1 cellular context compared by ENCODE assay signal in the genomic region with DNA sequence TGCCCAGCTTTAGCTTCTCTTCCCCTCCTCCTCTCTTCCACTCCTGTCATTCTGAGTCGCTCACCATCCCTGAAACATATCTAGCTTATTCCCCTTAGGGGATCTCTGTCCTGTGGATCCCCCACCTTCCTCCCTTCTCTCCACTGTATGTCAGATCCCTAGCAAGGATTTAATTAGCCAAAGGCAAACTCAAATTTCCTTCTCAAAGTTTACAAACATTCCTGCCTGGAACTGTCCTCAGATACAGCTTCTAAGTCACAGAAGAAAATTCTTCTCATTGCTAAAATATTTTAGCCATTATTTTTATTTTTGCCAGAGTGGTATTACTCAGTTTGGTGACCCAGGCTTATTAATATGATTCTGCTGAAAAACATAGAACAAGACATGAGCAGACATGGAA.
TF ChIP-seq lines count a peak whose summit lies in the region.

No MANE protein-coding gene starts in this region.

TF ChIP-seq in IMR-90, 13 proteins besides CTCF, POLR2A, EP300 and RAD21 (continued from another document):
- TF ChIP-seq, protein P1, sequence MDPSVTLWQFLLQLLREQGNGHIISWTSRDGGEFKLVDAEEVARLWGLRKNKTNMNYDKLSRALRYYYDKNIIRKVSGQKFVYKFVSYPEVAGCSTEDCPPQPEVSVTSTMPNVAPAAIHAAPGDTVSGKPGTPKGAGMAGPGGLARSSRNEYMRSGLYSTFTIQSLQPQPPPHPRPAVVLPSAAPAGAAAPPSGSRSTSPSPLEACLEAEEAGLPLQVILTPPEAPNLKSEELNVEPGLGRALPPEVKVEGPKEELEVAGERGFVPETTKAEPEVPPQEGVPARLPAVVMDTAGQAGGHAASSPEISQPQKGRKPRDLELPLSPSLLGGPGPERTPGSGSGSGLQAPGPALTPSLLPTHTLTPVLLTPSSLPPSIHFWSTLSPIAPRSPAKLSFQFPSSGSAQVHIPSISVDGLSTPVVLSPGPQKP (IDR thresholded peaks at IDR 0.05; ENCODE audit: borderline replicate concordance, low read depth, low read length): no peak
- TF ChIP-seq CHD1 (IDR thresholded peaks at IDR 0.05; ENCODE audit: low read depth, low read length): no peak
- no peak for TF ChIP-seq MXI1 (IDR thresholded peaks at IDR 0.05; ENCODE audit: borderline replicate concordance, low read depth, low read length)
- TF ChIP-seq RFX5 (IDR thresholded peaks at IDR 0.05; ENCODE audit: low read depth, low read length): no peak
- no peak for TF ChIP-seq RCOR1 (IDR thresholded peaks at IDR 0.05; ENCODE audit: insufficient replicate concordance, low read length)
- TF ChIP-seq NFE2L2 (IDR thresholded peaks at IDR 0.05; ENCODE audit: low read depth, low read length): no peak
- no peak for TF ChIP-seq BHLHE40 (IDR thresholded peaks at IDR 0.05; ENCODE audit: low read depth, low read length)
- no peak for TF ChIP-seq FOS (IDR thresholded peaks at IDR 0.05; ENCODE audit: low read depth, low read length)
- TF ChIP-seq SMC3 (IDR thresholded peaks at IDR 0.05; ENCODE audit: low read depth, low read length): no peak
- no peak for TF ChIP-seq CEBPB (IDR thresholded peaks at IDR 0.05; ENCODE audit: low read depth, low read length)
- no peak for TF ChIP-seq MAFK (IDR thresholded peaks at IDR 0.05; ENCODE audit: low read depth, low read length)
- TF ChIP-seq, protein P2, sequence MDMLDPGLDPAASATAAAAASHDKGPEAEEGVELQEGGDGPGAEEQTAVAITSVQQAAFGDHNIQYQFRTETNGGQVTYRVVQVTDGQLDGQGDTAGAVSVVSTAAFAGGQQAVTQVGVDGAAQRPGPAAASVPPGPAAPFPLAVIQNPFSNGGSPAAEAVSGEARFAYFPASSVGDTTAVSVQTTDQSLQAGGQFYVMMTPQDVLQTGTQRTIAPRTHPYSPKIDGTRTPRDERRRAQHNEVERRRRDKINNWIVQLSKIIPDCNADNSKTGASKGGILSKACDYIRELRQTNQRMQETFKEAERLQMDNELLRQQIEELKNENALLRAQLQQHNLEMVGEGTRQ (IDR thresholded peaks at IDR 0.05; ENCODE audit: low read depth, low read length): no peak
